In genomic region chr2:146982393-146982846, GRCh38 we compare ENCODE assay signal across 12 cellular contexts.
DNase-seq lines count a peak whose midpoint lies in the region; ATAC-seq and TF ChIP-seq lines count a peak whose summit lies in the region.
"Had no signal": no experiment of that assay in that cellular context is flagged by ENCODE, and none has a peak within 500 bp of the region (broad histone marks: within the 10 kb centered on the region; RNA-seq: fewer than 3 reads in every experiment).

No MANE protein-coding gene starts in this region.

- WGBS in mesenchymal stem cell = no CpG with 5 or more reads among the region's 2 CpGs

- H3K9me2 ChIP-seq in PC-3 (replicated peaks; ENCODE audit: low read length) = no peaks in the 10 kb centered on the region

- H3K4me1 ChIP-seq in A673 (ENCODE audit: insufficient read depth, low read length, poor library complexity, severe bottlenecking) = peaks cover 52% of the 10 kb centered on the region
- no peaks in the 10 kb centered on the region for H3K4me1 ChIP-seq in mesenchymal stem cell (ENCODE audit: control insufficient read depth, insufficient read depth, low read depth, low read length)
- H3K4me1 ChIP-seq in PC-3 (ENCODE audit: insufficient read depth, low read length) = peaks cover 23% of the 10 kb centered on the region
- H3K4me1 ChIP-seq: BE2C had no signal

- H3K23ac ChIP-seq in mesenchymal stem cell (ENCODE audit: low read length in 2 of 2) = no peak overlapping the region

- H3K9ac ChIP-seq in mesenchymal stem cell (ENCODE audit: low read length) = peak overlapping the region; percentile 44
- H3K9ac ChIP-seq in PC-3 (ENCODE audit: low read length) = no peak overlapping the region

- H2BK15ac ChIP-seq in mesenchymal stem cell (ENCODE audit: low read depth, poor library complexity, severe bottlenecking) = no peak overlapping the region

- POLR2A ChIA-PET in A673 (lab: Charles Lee; ENCODE audit: low non-redundant PET) (no interaction called here), PC-3 (lab: Charles Lee; ENCODE audit: unreplicated experiment) (no interaction called here)

- H3K36me3 ChIP-seq in A673 (ENCODE audit: insufficient read depth, low read length, poor library complexity, severe bottlenecking) = no peaks in the 10 kb centered on the region
- no peaks in the 10 kb centered on the region for H3K36me3 ChIP-seq in MG63
- no peaks in the 10 kb centered on the region for H3K36me3 ChIP-seq in mesenchymal stem cell (ENCODE audit: control insufficient read depth in 1 of 2, insufficient read depth in 2 of 2, low read depth in 1 of 2, low read length in 2 of 2)
- H3K36me3 ChIP-seq in PC-3 (ENCODE audit: low read depth, low read length) = no peaks in the 10 kb centered on the region
- H3K36me3 ChIP-seq: BE2C had no signal

- no peak overlapping the region for H4K8ac ChIP-seq in mesenchymal stem cell (ENCODE audit: low read length)

- H2BK5ac ChIP-seq in mesenchymal stem cell (ENCODE audit: low read depth, low read length, poor library complexity, severe bottlenecking) = no peak overlapping the region

- no peaks in the 10 kb centered on the region for H3K79me2 ChIP-seq in PC-3 (ENCODE audit: low read length)

- H3K27ac ChIP-seq in A673 (ENCODE audit: low read depth, low read length, poor library complexity, severe bottlenecking) = no peak overlapping the region
- no peak overlapping the region for H3K27ac ChIP-seq in mesenchymal stem cell (ENCODE audit: low read length, poor library complexity, severe bottlenecking)
- no peak overlapping the region for H3K27ac ChIP-seq in PC-3 (ENCODE audit: low read length)

- H3K14ac ChIP-seq in mesenchymal stem cell (ENCODE audit: low read length in 2 of 2) = no peak overlapping the region

- H3K4me2 ChIP-seq in mesenchymal stem cell (ENCODE audit: low read length, poor library complexity, severe bottlenecking) (no peak overlapping the region), PC-3 (ENCODE audit: low read length) (no peak overlapping the region)

- H2AFZ ChIP-seq in mesenchymal stem cell (ENCODE audit: low read depth, low read length) (no peak overlapping the region), PC-3 (ENCODE audit: low read length) (no peak overlapping the region)

- no peak overlapping the region for H4K91ac ChIP-seq in mesenchymal stem cell (ENCODE audit: low read length)

- DNase-seq in A673 (ENCODE audit: low spot score) (peak; percentile 36), MG63 (peak; percentile 66), dedifferentiated amniotic fluid mesenchymal stem cell (ENCODE audit: extremely low spot score) (peak; percentile 54), mesenchymal stem cell (peak; percentile 91), PC-3 (no peak), DMS79 (lab: John Stamatoyannopoulos, UW) (no peak)
- DNase-seq in activated CD4-positive, alpha-beta T cell treated with anti-CD3 and anti-CD28 coated beads for 4 hours = no peak
- no peak for DNase-seq in stimulated activated CD4-positive, alpha-beta T cell treated with anti-CD3 and anti-CD28 coated beads, Interleukin-4, amount 100 ng/mL, for 24 hours
- DNase-seq: activated effector memory CD4-positive, alpha-beta T cell treated with Interleukin-2 at 50 U/mL for 16 hours; BE2C had no signal

- no peak overlapping the region for H3K4ac ChIP-seq in mesenchymal stem cell (ENCODE audit: low read depth in 1 of 2, low read length in 2 of 2)

- H2BK12ac ChIP-seq in mesenchymal stem cell (ENCODE audit: low read length in 2 of 2) = no peak overlapping the region

- H3K9me3 ChIP-seq in A673 (ENCODE audit: low read depth, low read length, poor library complexity, severe bottlenecking) (no peaks in the 10 kb centered on the region), MG63 (no peaks in the 10 kb centered on the region), mesenchymal stem cell (ENCODE audit: control insufficient read depth, low read length) (no peaks in the 10 kb centered on the region), PC-3 (ENCODE audit: low read length) (no peaks in the 10 kb centered on the region)
- H3K9me3 ChIP-seq: BE2C had no signal

- no peaks in the 10 kb centered on the region for H3K79me1 ChIP-seq in mesenchymal stem cell (replicated peaks; ENCODE audit: low read length, poor library complexity, severe bottlenecking)

- no peak for ATAC-seq in PC-3
- ATAC-seq: WTC11 had no signal

- H3K27me3 ChIP-seq in A673 (replicated peaks; ENCODE audit: insufficient read depth, low read depth, low read length, poor library complexity) (no peaks in the 10 kb centered on the region), MG63 (no peaks in the 10 kb centered on the region), mesenchymal stem cell (ENCODE audit: control insufficient read depth in 1 of 2, insufficient read depth in 1 of 2, low read length in 2 of 2) (no peaks in the 10 kb centered on the region), PC-3 (ENCODE audit: low read length) (no peaks in the 10 kb centered on the region)
- H3K27me3 ChIP-seq: BE2C had no signal

- intact Hi-C loops in A673 (cut with micrococcal nuclease; ENCODE audit: unreplicated experiment) = no loop called here
- intact Hi-C loops in PC-3 (cut with micrococcal nuclease) = no loop called here

- H2AK5ac ChIP-seq in mesenchymal stem cell (ENCODE audit: low read length, severe bottlenecking) = no peak overlapping the region

- BruUV-seq in A673 (replicated peaks; lab: Mats Ljungman, UMichigan) (no TSS peak), PC-3 (replicated peaks; lab: Mats Ljungman, UMichigan) (no TSS peak)

- no peak overlapping the region for H3K18ac ChIP-seq in mesenchymal stem cell (ENCODE audit: low read depth in 1 of 2, low read length in 2 of 2)

- no peaks in the 10 kb centered on the region for H4K20me1 ChIP-seq in PC-3 (ENCODE audit: low read length)

- CTCF ChIA-PET in A673 (lab: Charles Lee) (no interaction called here), PC-3 (lab: Charles Lee) (no interaction called here)

- H3K4me3 ChIP-seq in A673 (ENCODE audit: low read depth, low read length, poor library complexity, severe bottlenecking) (no peak overlapping the region), MG63 (no peak overlapping the region), mesenchymal stem cell (ENCODE audit: insufficient read depth in 1 of 2, low read depth in 1 of 2, low read length in 2 of 2) (no peak overlapping the region), PC-3 (ENCODE audit: low read length) (no peak overlapping the region)
- H3K4me3 ChIP-seq: skin epidermis had no signal

- TF ChIP-seq CTCF in A673 (conservative IDR thresholded peaks at IDR 0.05; ENCODE audit: low read depth, low read length) (no peak), PC-3 (conservative IDR thresholded peaks at IDR 0.05; ENCODE audit: low read depth, low read length) (no peak)

- no peak overlapping the region for H2BK120ac ChIP-seq in mesenchymal stem cell (ENCODE audit: low read depth, low read length)

- H3F3A ChIP-seq in PC-3 (ENCODE audit: low read length, unreplicated experiment) = peaks cover 8% of the 10 kb centered on the region

Comparison
In these comparisons a context has a peak if more than half of its experiments do, and no peak if none do; other contexts are left out.
1. DNase-seq: peak in A673 (single experiment), MG63 (single experiment), dedifferentiated amniotic fluid mesenchymal stem cell (single experiment) and mesenchymal stem cell (single experiment); none in activated CD4-positive, alpha-beta T cell treated with anti-CD3 and anti-CD28 coated beads for 4 hours (0 of 2), stimulated activated CD4-positive, alpha-beta T cell treated with anti-CD3 and anti-CD28 coated beads, Interleukin-4, amount 100 ng/mL, for 24 hours (single experiment), PC-3 (single experiment) and DMS79 (single experiment).